ENCODE assay signal across 20 cellular contexts in genomic region chr4:123349401-123350190, GRCh38. TPM values are rescaled to one million over a fixed set of nuclear protein-coding genes. Genes with fewer than 3 reads are reported as not detected.
A peak's percentile ranks its signal among the peaks of the same experiment; 100 is the strongest.
DNase-seq lines count a peak whose midpoint lies in the region; ATAC-seq, FAIRE-seq and TF ChIP-seq lines count a peak whose summit lies in the region.
"Had no signal": no experiment of that assay in that cellular context is flagged by ENCODE, and none has a peak within 500 bp of the region (broad histone marks: within the 10 kb centered on the region; RNA-seq: fewer than 3 reads in every experiment).

No MANE protein-coding gene starts in this region.

- ATAC-seq in K562 (peak; percentile 88), GM19463 (IDR thresholded peaks at IDR 0.05; ENCODE audit: unreplicated experiment) (no peak)
- ATAC-seq: PC-3; stimulated activated naive CD8-positive, alpha-beta T cell treated with anti-CD3 and anti-CD28 coated beads, Interleukin-15, Interleukin-2, amounts not matched to agents 100 U/mL and 50 U/mL, for 24 hours had no signal

- H3K4me2 ChIP-seq in K562 (ENCODE audit: insufficient read depth, low read length) (peak overlapping the region; percentile 36), mesendoderm (ENCODE audit: low read length) (no peak overlapping the region)

- H3K9me3 ChIP-seq in K562 (replicated peaks; ENCODE audit: control insufficient read depth, insufficient read depth, low read depth, low read length): no peaks in the 10 kb centered on the region
- H3K9me3 ChIP-seq: SJSA1, upper lobe of left lung had no signal

- peak; percentile 99 for TF ChIP-seq EP300 in K562 (IDR thresholded peaks at IDR 0.05; ENCODE audit: low read length)

- H3K9me1 ChIP-seq in K562 (ENCODE audit: control insufficient read depth, insufficient read depth, low read length): no peaks in the 10 kb centered on the region

- no peak overlapping the region for H3K4me3 Mint-ChIP-seq in MCF 10A (ENCODE audit: unreplicated experiment)
- H3K4me3 Mint-ChIP-seq: T-helper 2 cell treated with Interferon-gamma antibody and Interleukin-4, amounts not matched to agents 5 μg/mL and 100 μg/mL, for 36 hours had no signal

- DNase-seq in CMK (ENCODE audit: low read depth): peak; percentile 99
- DNase-seq in LoVo (ENCODE audit: low spot score): peak; percentile 72
- DNase-seq in K562 (ENCODE audit: extremely low read depth in 1 of 4, low spot score in 3 of 4): peak; percentile 86 to 94 (median 89)
- peak; percentile 93 for DNase-seq in mesendoderm
- no peak for DNase-seq in NCI-H2081 treated with DMSO at 0.1 percent for 48 hours (lab: John Stamatoyannopoulos, UW)
- no peak for DNase-seq in NCI-H1105 treated with DMSO at 0.1 percent for 48 hours (lab: John Stamatoyannopoulos, UW)
- no peak for DNase-seq in MCF 10A (ENCODE audit: unreplicated experiment)
- DNase-seq: activated CD4-positive, alpha-beta T cell treated with anti-CD3 and anti-CD28 coated beads for 4 hours; activated effector memory CD4-positive, alpha-beta T cell treated with anti-CD3 and anti-CD28 coated beads, Interleukin-2, amount 50 U/mL, for 16 hours; effector CD8-positive, alpha-beta T cell; hippocampal formation; kidney; midbrain; NCI-H510A; stimulated activated naive CD8-positive, alpha-beta T cell treated with anti-CD3 and anti-CD28 coated beads, Interleukin-15, Interleukin-2, amounts not matched to agents 100 U/mL and 50 U/mL, for 24 hours; upper lobe of left lung had no signal

- H3K4ac ChIP-seq in mesendoderm (ENCODE audit: low read depth, low read length): no peak overlapping the region

- no peak overlapping the region for H3K18ac ChIP-seq in mesendoderm (ENCODE audit: low read length)

- no peak for TF ChIP-seq POLR2A in K562 (conservative IDR thresholded peaks at IDR 0.05)

- in situ Hi-C loops in K562 (cut with MboI): loop anchor here (25.0 kb wide), 1 partner anchor 913 kb away; no protein-coding TSS in a partner anchor

- TF ChIP-seq RAD21 in K562 (CRISPR knock-in tag; conservative IDR thresholded peaks at IDR 0.05 in 1 of 2, IDR thresholded peaks at IDR 0.05 in 1 of 2): peak; percentile 22 to 28

- H3K79me2 ChIP-seq in K562 (ENCODE audit: control insufficient read depth, insufficient read depth, low read length) (no peaks in the 10 kb centered on the region), mesendoderm (ENCODE audit: control insufficient read depth, insufficient read depth, low read length) (no peaks in the 10 kb centered on the region)

- H3K4me1 ChIP-seq in K562 (replicated peaks in 1 of 2; ENCODE audit: control insufficient read depth in 2 of 2, insufficient read depth in 2 of 2, low read length in 2 of 2) (peaks cover 16 to 24% of the 10 kb centered on the region in 2 experiments), mesendoderm (ENCODE audit: control insufficient read depth, low read depth, low read length) (peaks cover 2% of the 10 kb centered on the region)

- intact Hi-C loops in K562 (cut with micrococcal nuclease): loop anchor here (1.0 to 5.0 kb wide), 9 partner anchors 47 to 973 kb away; partner anchors contain the start of gene SPRY1
- intact Hi-C loops in MCF 10A (cut with micrococcal nuclease): loop anchor here (1.0 to 10.0 kb wide), 5 partner anchors 48 to 913 kb away; partner anchors contain the start of gene SPRY1

- no peak overlapping the region for H2BK15ac ChIP-seq in mesendoderm (replicated peaks; ENCODE audit: low read depth)

- peak overlapping the region; percentile 47; the same call in 1 of the 2 replicates for H2AFZ ChIP-seq in K562 (ENCODE audit: low read depth, low read length)

- CTCF ChIA-PET in K562 (lab: Yijun Ruan, JAX; ENCODE audit: low intra/inter-chr PET ratio) (interaction anchor here (0.6 to 1.3 kb wide), 4 partner anchors 310 to 913 kb away, joined by 3 to 5 read pairs (median 3); no protein-coding TSS in a partner anchor), MCF 10A (lab: Yijun Ruan, JAX) (interaction anchor here (0.5 to 4.9 kb wide), 32 partner anchors 9 to 973 kb away, joined by 3 to 55 read pairs (median 4); no protein-coding TSS in a partner anchor)

- H4K5ac ChIP-seq in mesendoderm (ENCODE audit: low read length): no peak overlapping the region

- H3K79me1 ChIP-seq in mesendoderm (ENCODE audit: low read length): no peaks in the 10 kb centered on the region

- no peaks in the 10 kb centered on the region for H3K27me3 ChIP-seq in K562 (ENCODE audit: control insufficient read depth in 2 of 2, insufficient read depth in 2 of 2, low read length in 2 of 2)
- H3K27me3 ChIP-seq in mesendoderm (ENCODE audit: insufficient read depth, low read length, poor library complexity): no peaks in the 10 kb centered on the region
- H3K27me3 ChIP-seq: SJSA1, upper lobe of left lung had no signal

- peaks cover 23% of the 10 kb centered on the region for H3K4me1 Mint-ChIP-seq in MCF 10A (ENCODE audit: insufficient read depth, unreplicated experiment)

- peak overlapping the region; percentile 84 for H2BK5ac ChIP-seq in mesendoderm (ENCODE audit: low read length)

- H3K27ac Mint-ChIP-seq in MCF 10A (ENCODE audit: low read depth, unreplicated experiment): no peak overlapping the region
- H3K27ac Mint-ChIP-seq: T-helper 2 cell treated with Interferon-gamma antibody and Interleukin-4, amounts not matched to agents 5 μg/mL and 100 μg/mL, for 36 hours had no signal

- H3K56ac ChIP-seq in mesendoderm (ENCODE audit: low read length): peak overlapping the region; percentile 58

- TF ChIP-seq CTCF in K562 (IDR thresholded peaks at IDR 0.05 in 2 of 3, conservative IDR thresholded peaks at IDR 0.05 in 1 of 3; ENCODE audit: insufficient read depth in 2 of 3, low read depth in 1 of 3, low read length in 3 of 3) (no peak), MCF 10A (IDR thresholded peaks at IDR 0.05; ENCODE audit: unreplicated experiment) (no peak)

- no peak overlapping the region for H2BK120ac ChIP-seq in mesendoderm (ENCODE audit: low read depth, low read length)

- H3K36me3 ChIP-seq in K562 (ENCODE audit: control insufficient read depth, insufficient read depth, low read length) (no peaks in the 10 kb centered on the region), mesendoderm (ENCODE audit: control insufficient read depth, insufficient read depth, low read length) (no peaks in the 10 kb centered on the region)
- H3K36me3 ChIP-seq: SJSA1, upper lobe of left lung had no signal

- H4K8ac ChIP-seq in mesendoderm (ENCODE audit: low read depth, low read length): no peak overlapping the region

- no peak overlapping the region for H3K4me3 ChIP-seq in K562
- H3K4me3 ChIP-seq in mesendoderm (ENCODE audit: low read length): no peak overlapping the region
- H3K4me3 ChIP-seq: SJSA1, upper lobe of left lung had no signal

- no peaks in the 10 kb centered on the region for H3K9me3 Mint-ChIP-seq in MCF 10A (ENCODE audit: unreplicated experiment)
- H3K9me3 Mint-ChIP-seq: T-helper 2 cell treated with Interferon-gamma antibody and Interleukin-4, amounts not matched to agents 5 μg/mL and 100 μg/mL, for 36 hours had no signal

- H3K23ac ChIP-seq in mesendoderm (ENCODE audit: low read length): no peak overlapping the region

- BruUV-seq in K562 (replicated peaks; lab: Mats Ljungman, UMichigan) (no TSS peak), MCF 10A (replicated peaks; lab: Mats Ljungman, UMichigan) (no TSS peak)

- no peak overlapping the region for H2AK5ac ChIP-seq in mesendoderm (ENCODE audit: low read length)

- H3K27me3 Mint-ChIP-seq in MCF 10A (ENCODE audit: insufficient read depth, unreplicated experiment): no peaks in the 10 kb centered on the region

- H3K27ac ChIP-seq in K562 (ENCODE audit: extremely low read depth, low read depth, low read length) (peak overlapping the region; percentile 65; the same call in 2 of the 3 replicates), mesendoderm (ENCODE audit: low read depth, low read length) (no peak overlapping the region)
- H3K27ac ChIP-seq: SJSA1, upper lobe of left lung had no signal

- WGBS in K562 (ENCODE audit: insufficient coverage, low coverage, missing lambda C conversion rate): 2% methylated on average over 7 of the region's 7 CpGs
- no CpG with 5 or more reads among the region's 7 CpGs for WGBS in mesendoderm (ENCODE audit: extremely low coverage, insufficient coverage, low lambda C conversion rate)

- H4K20me1 ChIP-seq in K562 (replicated peaks; ENCODE audit: control insufficient read depth, insufficient read depth, low read length): no peaks in the 10 kb centered on the region

- no peaks in the 10 kb centered on the region for H3K36me3 Mint-ChIP-seq in MCF 10A (ENCODE audit: insufficient read depth, unreplicated experiment)

- H3K9ac ChIP-seq in K562 (ENCODE audit: insufficient read depth in 1 of 2, low read depth in 2 of 2, low read length in 2 of 2): peak overlapping the region in 1 of 2 experiments; percentile 15; a peak in 1 of 4 replicates
- H3K9ac ChIP-seq in mesendoderm (ENCODE audit: low read length): no peak overlapping the region

- POLR2A ChIA-PET in K562 (lab: Yijun Ruan, JAX): interaction anchor here (0.7 to 1.8 kb wide), 6 partner anchors 10 to 1193 kb away, joined by 3 to 7 read pairs (median 3); no protein-coding TSS in a partner anchor
- POLR2A ChIA-PET in MCF 10A (lab: Yijun Ruan, JAX): interaction anchor here (0.7 to 5.5 kb wide), 9 partner anchors 9 to 929 kb away, joined by 3 to 36 read pairs (median 4); partner anchors contain the start of gene SPRY1

- peak; percentile 97 for FAIRE-seq in K562 (lab: Jason Lieb, UNC)
- FAIRE-seq: kidney had no signal

TF ChIP-seq in K562, 482 proteins besides CTCF, POLR2A, EP300 and RAD21 (continues in another document):
- TF ChIP-seq BHLHE40 (IDR thresholded peaks at IDR 0.05; ENCODE audit: low read length): peak; percentile 80
- TF ChIP-seq PTTG1 (tag; IDR thresholded peaks at IDR 0.05; ENCODE audit: low read depth): peak; percentile 97

RNA-seq across cellular contexts. Expression of gene SPRY1, which starts 47.0 kb away (rescaled TPM):
- 3.2 TPM in 2 replicates for total RNA-seq in K562 (2011; cell fraction: chromatin; rRNA removed; ENCODE audit: low replicate concordance)
- 1.4 and 2.3 TPM in 2 replicates for total RNA-seq in K562 (2011; cell fraction: nucleolus; rRNA removed)
- 2.4 and 3.0 TPM in 2 replicates for total RNA-seq in K562 (2011; cell fraction: nucleoplasm; rRNA removed)
- 0.37 and 1.9 TPM in 2 replicates for total RNA-seq in K562 (2014; rRNA removed)
- 0.25 and 0.54 TPM in 2 replicates for total RNA-seq in K562 (2014; rRNA removed; fragmentation: Illumina TruSeq; extraction: Trizol)
- 0.15 and 0.29 TPM in 2 replicates for total RNA-seq in K562 (2015; rRNA removed; fragmentation: Illumina TruSeq; extraction: Trizol)
- 1.00 and 1.0 TPM in 2 replicates for total RNA-seq in K562 (2021)
- 0.91 and 1.1 TPM in 2 replicates for polyA plus RNA-seq in K562 (2011; rRNA removed)
- polyA plus RNA-seq in K562 (2011; cell fraction: cytosol; rRNA removed): 0.66 and 1.4 TPM in 2 replicates
- 1.5 and 1.9 TPM in 2 replicates for polyA plus RNA-seq in K562 (2011; cell fraction: nucleus; rRNA removed)
- 0.30 and 0.32 TPM in 2 replicates for polyA plus RNA-seq in K562 (2012)
- polyA plus RNA-seq in K562 (2014; fragmentation: Illumina TruSeq; extraction: Trizol): 0.36 and 0.55 TPM in 2 replicates
- polyA plus RNA-seq in K562 (2014; fragmentation: Nextera tagmentation; extraction: Ambion mirVana): under 1 TPM in 1 of 2 experiments, not detected in 1; 0.18 TPM
- 0.36 and 0.81 TPM in 2 replicates for polyA plus RNA-seq in K562 (2014; rRNA removed)
- polyA minus RNA-seq in K562 (2011; rRNA and poly(A)+ RNA removed): 1.1 and 2.4 TPM in 2 replicates
- polyA minus RNA-seq in K562 (2011; cell fraction: cytosol; rRNA and poly(A)+ RNA removed): 0.67 and 1.3 TPM in 2 replicates
- polyA minus RNA-seq in K562 (2011; cell fraction: nucleus; rRNA and poly(A)+ RNA removed): 1.8 and 3.6 TPM in 2 replicates
- polyA plus RNA-seq in mesendoderm (2013, experiment 1 of 2): 30.5 TPM
- 33.4 TPM for polyA plus RNA-seq in mesendoderm (2013, experiment 2 of 2)
- 4.3 and 5.6 TPM in 2 replicates for total RNA-seq in MCF 10A (2022)

Comparison
In these comparisons a context has a peak if more than half of its experiments do, and no peak if none do; other contexts are left out.
1. DNase-seq: peak in CMK (single experiment), LoVo (single experiment), K562 (4 of 4) and mesendoderm (single experiment); none in NCI-H2081 treated with DMSO at 0.1 percent for 48 hours (single experiment), NCI-H1105 treated with DMSO at 0.1 percent for 48 hours (single experiment) and MCF 10A (single experiment).